In the genomic region with DNA sequence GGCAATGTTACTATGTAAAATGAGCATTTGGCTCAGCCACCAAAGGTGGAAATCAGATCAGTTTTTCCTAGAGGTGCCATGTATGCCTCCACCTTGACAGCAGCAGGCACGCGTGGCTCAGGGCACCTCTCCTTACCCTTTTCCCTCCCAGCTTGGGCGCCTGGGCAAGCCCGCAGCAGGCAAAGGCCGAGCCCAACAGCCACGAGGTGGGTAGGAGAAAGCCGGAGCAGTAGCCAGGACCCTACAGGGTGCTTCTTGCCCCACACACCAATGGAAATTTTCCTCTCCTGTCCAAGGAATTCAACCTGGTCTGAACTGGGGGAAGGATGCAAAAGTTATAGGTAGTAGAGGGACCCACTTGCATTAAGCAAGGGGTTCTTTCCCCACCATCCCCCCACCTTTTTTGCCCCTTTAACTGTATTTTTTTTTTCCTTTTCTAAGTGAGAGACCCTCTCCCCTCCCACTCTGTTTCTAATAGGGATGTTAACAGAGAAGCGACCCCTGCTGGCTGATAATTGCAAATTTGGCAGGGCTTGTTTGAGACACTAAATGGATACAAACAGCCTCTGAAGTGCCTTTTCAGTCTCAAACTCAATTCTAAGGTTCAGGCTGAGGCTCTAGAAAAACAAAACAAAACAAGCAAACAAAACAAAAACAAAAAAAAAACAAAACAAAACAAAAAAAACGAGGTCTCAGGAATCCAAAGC, we compare ENCODE assay signal across 9 cellular contexts.
DNase-seq lines count a peak whose midpoint lies in the region; ATAC-seq and TF ChIP-seq lines count a peak whose summit lies in the region.
"Had no signal": no experiment of that assay in that cellular context is flagged by ENCODE, and none has a peak within 500 bp of the region (broad histone marks: within the 10 kb centered on the region; RNA-seq: fewer than 3 reads in every experiment).

No MANE protein-coding gene starts in this region.

- no peaks in the 10 kb centered on the region for H3K36me3 Mint-ChIP-seq in nephron (ENCODE audit: low read depth)

- DNase-seq in Karpas-422 (peak; percentile 55), brain microvascular endothelial cell (peak; percentile 18), HPDE6-E6E7 (ENCODE audit: extremely low spot score) (no peak), NCI-H226 (no peak)

- H3K4me2 ChIP-seq in Karpas-422 (ENCODE audit: low read depth, low read length, poor library complexity, severe bottlenecking): no peak overlapping the region

- H3K79me2 ChIP-seq in Karpas-422 (ENCODE audit: low read length): no peaks in the 10 kb centered on the region

- no peak overlapping the region for H2AFZ ChIP-seq in Karpas-422 (ENCODE audit: low read length)

- no peaks in the 10 kb centered on the region for H3K9me2 ChIP-seq in Karpas-422 (replicated peaks; ENCODE audit: insufficient read depth, low read length)

- TF ChIP-seq CTCF in GM12872 (IDR thresholded peaks at IDR 0.05; ENCODE audit: insufficient read depth, low read depth, low read length): peak; percentile 53
- peak; percentile 64 for TF ChIP-seq CTCF in brain microvascular endothelial cell (IDR thresholded peaks at IDR 0.05; ENCODE audit: low read depth, low read length, missing control alignments)
- peak; percentile 18 to 41 (median 27) for TF ChIP-seq CTCF in nephron (IDR thresholded peaks at IDR 0.05; ENCODE audit: unreplicated experiment in 3 of 3)

- H3K27me3 ChIP-seq in Karpas-422 (ENCODE audit: low read length): no peaks in the 10 kb centered on the region
- H3K27me3 ChIP-seq in brain microvascular endothelial cell (replicated peaks): no peaks in the 10 kb centered on the region

- H3K4me3 Mint-ChIP-seq in nephron: no peak overlapping the region

- H3K27me3 Mint-ChIP-seq in nephron (ENCODE audit: low read depth): no peaks in the 10 kb centered on the region

- no peaks in the 10 kb centered on the region for H3K4me1 Mint-ChIP-seq in nephron

- H3K36me3 ChIP-seq in Karpas-422 (ENCODE audit: insufficient read depth, low read length) (no peaks in the 10 kb centered on the region), brain microvascular endothelial cell (replicated peaks) (no peaks in the 10 kb centered on the region)

- H4K20me1 ChIP-seq in Karpas-422 (ENCODE audit: insufficient read depth, low read depth, low read length): no peaks in the 10 kb centered on the region

- no peaks in the 10 kb centered on the region for H3K4me1 ChIP-seq in Karpas-422 (ENCODE audit: low read length)

- H3K27ac Mint-ChIP-seq in nephron: no peak overlapping the region

- H3K9me3 ChIP-seq in Karpas-422 (ENCODE audit: low read length): no peaks in the 10 kb centered on the region
- H3K9me3 ChIP-seq: mucosa of descending colon had no signal

- in situ Hi-C loops in brain microvascular endothelial cell (cut with HindIII; ENCODE audit: low pct_ligation_motif_present, low sequenced_read_pairs): no loop called here

- ATAC-seq in GM21447 (IDR thresholded peaks at IDR 0.05; ENCODE audit: unreplicated experiment) (no peak), HG03521 (IDR thresholded peaks at IDR 0.05; ENCODE audit: unreplicated experiment) (no peak)
- ATAC-seq: mucosa of descending colon had no signal

- H3K9me3 Mint-ChIP-seq in nephron: no peaks in the 10 kb centered on the region

- H3K27ac ChIP-seq in Karpas-422 (ENCODE audit: low read length): no peak overlapping the region
- H3K27ac ChIP-seq in brain microvascular endothelial cell: no peak overlapping the region

- H3K9ac ChIP-seq in Karpas-422 (ENCODE audit: low read length): no peak overlapping the region

- no peak overlapping the region for H3K4me3 ChIP-seq in Karpas-422 (ENCODE audit: low read length)
- H3K4me3 ChIP-seq in brain microvascular endothelial cell (ENCODE audit: low read depth, low read length): no peak overlapping the region
- H3K4me3 ChIP-seq: mucosa of descending colon had no signal

Comparison
In these comparisons a context has a peak if more than half of its experiments do, and no peak if none do; other contexts are left out.
1. DNase-seq: peak in Karpas-422 (single experiment) and brain microvascular endothelial cell (single experiment); none in HPDE6-E6E7 (single experiment) and NCI-H226 (single experiment).
2. Peak in every context shown above with its lines, with median percentiles within 50 percentile points of each other: CTCF ChIP-seq.